Comparison of ENCODE assay signal across 13 cellular contexts in the genomic region with DNA sequence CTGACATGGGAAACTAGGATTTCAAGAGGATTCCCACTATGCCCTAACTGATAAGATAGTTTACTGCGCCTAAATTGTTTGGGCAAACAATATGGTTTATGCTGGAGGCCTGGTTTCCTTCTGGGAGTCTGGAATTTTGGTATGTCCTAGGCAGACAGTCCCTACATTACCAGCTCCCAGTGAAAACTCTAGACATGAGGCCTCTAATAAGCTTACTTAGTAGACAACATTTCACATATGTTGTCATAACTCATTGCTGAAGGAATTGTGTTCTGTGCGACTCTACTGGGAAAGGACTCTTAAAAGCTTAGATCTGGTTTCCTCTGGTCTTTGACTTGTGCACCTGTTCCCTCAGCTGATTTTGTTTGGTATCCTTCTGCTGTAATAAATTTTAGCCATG.
"Had no signal": no experiment of that assay in that cellular context is flagged by ENCODE, and none has a peak within 500 bp of the region (broad histone marks: within the 10 kb centered on the region; RNA-seq: fewer than 3 reads in every experiment).

No MANE protein-coding gene starts in this region.

- H3K9me3 ChIP-seq: pancreas, spleen, upper lobe of right lung had no signal

- H3K36me3 ChIP-seq: pancreas had no signal

- H3K27me3 ChIP-seq: dorsolateral prefrontal cortex, pancreas, spleen, upper lobe of right lung had no signal

- ATAC-seq: activated CD4-positive, alpha-beta T cell treated with anti-CD3 and anti-CD28 coated beads for 36 hours; pancreas; upper lobe of right lung had no signal

- H3K27ac ChIP-seq: dorsolateral prefrontal cortex, pancreas, spleen, upper lobe of right lung had no signal

- H3K4me1 ChIP-seq: pancreas, spleen, upper lobe of right lung had no signal

- DNase-seq: activated CD4-positive, alpha-beta memory T cell treated with anti-CD3 and anti-CD28 coated beads, Interleukin-2, amount 10 ng/mL, durations not matched to agents 7 days and 5 days; activated CD4-positive, alpha-beta T cell treated with anti-CD3 and anti-CD28 coated beads for 36 hours; activated effector memory CD4-positive, alpha-beta T cell treated with Interleukin-2 at 50 U/mL for 16 hours; activated naive CD4-positive, alpha-beta T cell treated with anti-CD3 and anti-CD28 coated beads, Interleukin-2, amount 50 U/mL, for 16 hours; activated T-cell treated with anti-CD3 and anti-CD28 coated beads, Interleukin-2, amount 50 U/mL, for 24 hours; dorsolateral prefrontal cortex; erythroblast; hypothalamus; pancreas; retina; spleen; T-helper 2 cell; upper lobe of right lung had no signal

- H3K4me3 ChIP-seq: dorsolateral prefrontal cortex, pancreas, spleen, upper lobe of right lung had no signal
